1 cellular context compared by ENCODE assay signal in genomic region chr3:10242182-10243065, GRCh38.
TF ChIP-seq lines count a peak whose summit lies in the region.

No MANE protein-coding gene starts in this region.

TF ChIP-seq in H1, 55 proteins besides CTCF, POLR2A, EP300 and RAD21 (continued from another document):
- TF ChIP-seq JUN (IDR thresholded peaks at IDR 0.05; ENCODE audit: low read depth, low read length) (no peak), BRCA1 (IDR thresholded peaks at IDR 0.05; ENCODE audit: low read depth, low read length) (no peak), GABPA (IDR thresholded peaks at IDR 0.05; ENCODE audit: borderline replicate concordance, insufficient read depth, low read length) (no peak), POU5F1 (IDR thresholded peaks at IDR 0.05; ENCODE audit: low read depth, low read length) (no peak), CHD7 (IDR thresholded peaks at IDR 0.05; ENCODE audit: insufficient replicate concordance, low read length) (no peak), SP2 (IDR thresholded peaks at IDR 0.05; ENCODE audit: low read length) (no peak), MAFK (IDR thresholded peaks at IDR 0.05; ENCODE audit: low read depth, low read length) (no peak), KDM1A (IDR thresholded peaks at IDR 0.05; ENCODE audit: borderline replicate concordance, low read length) (no peak), RFX5 (IDR thresholded peaks at IDR 0.05; ENCODE audit: borderline replicate concordance, low read depth, low read length) (no peak), CHD1 (IDR thresholded peaks at IDR 0.05; ENCODE audit: low read depth, low read length) (no peak), RBBP5 (IDR thresholded peaks at IDR 0.05; ENCODE audit: borderline replicate concordance, low read depth, low read length) (no peak), BCL11A (IDR thresholded peaks at IDR 0.05; ENCODE audit: low read depth in 2 of 2, low read length in 2 of 2) (no peak), HDAC2 (IDR thresholded peaks at IDR 0.05; ENCODE audit: borderline replicate concordance in 1 of 2, low read depth in 2 of 2, low read length in 2 of 2) (no peak)
TF ChIP-seq in H1: peak in this region for 0.
